ENCODE assay signal across 36 cellular contexts in the genomic region with DNA sequence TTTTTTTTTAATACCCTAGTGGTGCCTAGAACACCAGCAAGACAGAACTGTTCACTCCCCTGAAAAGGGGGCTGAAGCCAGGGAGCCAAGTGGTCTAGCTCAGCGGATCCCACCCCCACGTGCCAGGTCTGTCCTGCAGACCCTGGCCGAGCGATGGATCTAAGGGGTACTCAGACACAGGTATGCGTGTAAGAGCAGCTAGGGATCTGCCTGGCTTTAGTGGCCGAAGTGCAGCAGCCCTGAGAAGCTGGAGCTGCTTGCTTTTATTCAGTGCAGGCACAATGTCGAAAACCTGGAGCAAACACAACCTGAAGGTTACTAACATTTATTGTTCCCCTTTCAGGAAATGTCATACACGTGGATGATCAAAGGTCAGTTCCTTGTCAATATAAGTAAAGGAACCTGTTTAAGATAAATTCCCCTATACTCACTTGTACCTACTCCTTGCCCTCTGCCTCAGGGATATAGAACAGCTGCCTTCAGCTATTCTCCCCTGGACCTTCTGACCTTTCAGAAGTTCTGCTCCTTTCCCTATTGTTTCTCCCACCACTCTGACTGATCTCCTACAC.
"Had no signal": no experiment of that assay in that cellular context is flagged by ENCODE, and none has a peak within 500 bp of the region (broad histone marks: within the 10 kb centered on the region; RNA-seq: fewer than 3 reads in every experiment).

No MANE protein-coding gene starts in this region.

- H3K4me1 ChIP-seq: breast epithelium had no signal

- ATAC-seq: activated CD8-positive, alpha-beta T cell treated with anti-CD3 and anti-CD28 coated beads for 36 hours; activated naive CD4-positive, alpha-beta T cell treated with anti-CD3 and anti-CD28 coated beads, Interleukin-2, amount 50 U/mL, for 72 hours; activated T-cell treated with anti-CD3 and anti-CD28 coated beads, Interleukin-2, amount 50 U/mL, for 4 hours; activated T-cell treated with anti-CD3 and anti-CD28 coated beads, Interleukin-2, amount 50 U/mL, for 72 hours; activated T-helper 17 cell treated with anti-CD3 and anti-CD28 coated beads, Interleukin-2, amount 50 U/mL, for 72 hours; body of pancreas had no signal

- H3K27ac Mint-ChIP-seq: activated B cell treated with CpG ODN at 0.5 μM for 24 hours; activated CD4-positive, alpha-beta memory T cell treated with anti-CD3 and anti-CD28 coated beads for 36 hours; activated CD4-positive, alpha-beta T cell treated with anti-CD3 and anti-CD28 coated beads, Interleukin-2, amount 10 ng/mL, durations not matched to agents 24 days and 14 days; activated CD8-positive, alpha-beta T cell treated with anti-CD3 and anti-CD28 coated beads for 36 hours; activated naive CD4-positive, alpha-beta T cell treated with anti-CD3 and anti-CD28 coated beads for 36 hours; activated naive CD4-positive, alpha-beta T cell treated with anti-CD3 and anti-CD28 coated beads, Interleukin-2, amount 50 U/mL, for 72 hours; activated naive CD8-positive, alpha-beta T cell treated with anti-CD3 and anti-CD28 coated beads for 36 hours; activated T-cell treated with anti-CD3 and anti-CD28 coated beads, Interleukin-2, amount 50 U/mL, for 72 hours; activated T-helper 1 cell treated with anti-CD3 and anti-CD28 coated beads, Interleukin-12 subunit alpha, Interleukin-12 subunit beta, Interleukin-2, Interleukin-4 antibody, amounts not matched to agents 30 ng/mL and 10 ng/mL and 1 ng/mL, durations not matched to agents 14 hours and 24 hours and 36 hours; activated T-helper 17 cell treated with anti-CD3 and anti-CD28 coated beads, Interleukin-2, amount 50 U/mL, for 72 hours had no signal

- H3K27me3 Mint-ChIP-seq: activated B cell treated with CpG ODN at 0.5 μM for 24 hours; activated CD4-positive, alpha-beta memory T cell treated with anti-CD3 and anti-CD28 coated beads for 36 hours; activated CD4-positive, alpha-beta T cell treated with anti-CD3 and anti-CD28 coated beads, Interleukin-2, amount 10 ng/mL, durations not matched to agents 24 days and 14 days; activated CD8-positive, alpha-beta T cell treated with anti-CD3 and anti-CD28 coated beads for 36 hours; activated naive CD8-positive, alpha-beta T cell treated with anti-CD3 and anti-CD28 coated beads for 36 hours; activated T-helper 17 cell treated with anti-CD3 and anti-CD28 coated beads, Interleukin-2, amount 50 U/mL, for 72 hours had no signal

- H3K27me3 ChIP-seq: adrenal gland, body of pancreas, brain microvascular endothelial cell, breast epithelium had no signal

- H3K4me3 ChIP-seq: adrenal gland, body of pancreas, breast epithelium had no signal

- H3K36me3 ChIP-seq: adrenal gland, brain microvascular endothelial cell, breast epithelium had no signal

- H3K9me3 ChIP-seq: adrenal gland, body of pancreas, breast epithelium had no signal

- H3K4me3 Mint-ChIP-seq: activated B cell treated with CpG ODN at 0.5 μM for 24 hours; activated CD4-positive, alpha-beta memory T cell treated with anti-CD3 and anti-CD28 coated beads for 36 hours; activated CD4-positive, alpha-beta T cell treated with anti-CD3 and anti-CD28 coated beads, Interleukin-2, amount 10 ng/mL, durations not matched to agents 24 days and 14 days; activated CD8-positive, alpha-beta T cell treated with anti-CD3 and anti-CD28 coated beads for 36 hours; activated naive CD4-positive, alpha-beta T cell treated with anti-CD3 and anti-CD28 coated beads for 36 hours; activated naive CD8-positive, alpha-beta T cell treated with anti-CD3 and anti-CD28 coated beads for 36 hours; activated T-cell treated with anti-CD3 and anti-CD28 coated beads, Interleukin-2, amount 50 U/mL, for 4 hours; activated T-cell treated with anti-CD3 and anti-CD28 coated beads, Interleukin-2, amount 50 U/mL, for 72 hours; activated T-helper 1 cell treated with anti-CD3 and anti-CD28 coated beads, Interleukin-12 subunit alpha, Interleukin-12 subunit beta, Interleukin-2, Interleukin-4 antibody, amounts not matched to agents 30 ng/mL and 10 ng/mL and 1 ng/mL, durations not matched to agents 14 hours and 24 hours and 36 hours; activated T-helper 17 cell treated with anti-CD3 and anti-CD28 coated beads, Interleukin-2, amount 50 U/mL, for 72 hours; T-helper 1 cell treated with Interleukin-12 subunit alpha and Interleukin-12 subunit beta and Interleukin-4 antibody, amounts not matched to agents 30 μg/mL and 1 μg/mL, for 36 hours; T-helper 2 cell treated with Interferon-gamma antibody and Interleukin-4, amounts not matched to agents 5 μg/mL and 100 μg/mL, for 36 hours had no signal

- DNase-seq: activated B cell treated with CpG ODN at 0.5 μM for 24 hours; activated CD4-positive, alpha-beta memory T cell treated with anti-CD3 and anti-CD28 coated beads for 36 hours; activated CD4-positive, alpha-beta T cell treated with anti-CD3 and anti-CD28 coated beads for 4 hours; activated CD4-positive, alpha-beta T cell treated with anti-CD3 and anti-CD28 coated beads, Interleukin-2, amount 10 ng/mL, durations not matched to agents 24 days and 14 days; activated CD4-positive, alpha-beta T cell treated with anti-CD3 and anti-CD28 coated beads, Interleukin-2, amount 50 U/mL, for 1 hour; activated CD4-positive, alpha-beta T cell treated with anti-CD3 and anti-CD28 coated beads, Interleukin-2, amount 50 U/mL, for 4 hours; activated CD4-positive, CD25-positive, alpha-beta regulatory T cell treated with anti-CD3 and anti-CD28 coated beads, Interleukin-2, amount 50 U/mL, for 72 hours; activated CD8-positive, alpha-beta memory T cell treated with anti-CD3 and anti-CD28 coated beads, Interleukin-2, amount 50 U/mL, for 4 hours; activated CD8-positive, alpha-beta T cell treated with anti-CD3 and anti-CD28 coated beads for 36 hours; activated effector memory CD4-positive, alpha-beta T cell treated with anti-CD3 and anti-CD28 coated beads, Interleukin-2, amount 50 U/mL, for 16 hours; activated gamma-delta T cell treated with Interleukin-2 at 50 U/mL for 16 hours; activated naive CD4-positive, alpha-beta T cell; activated naive CD4-positive, alpha-beta T cell treated with anti-CD3 and anti-CD28 coated beads for 36 hours; activated naive CD4-positive, alpha-beta T cell treated with anti-CD3 and anti-CD28 coated beads, Interleukin-2, amount 50 U/mL, for 16 hours; activated naive CD8-positive, alpha-beta T cell treated with anti-CD3 and anti-CD28 coated beads for 36 hours; activated T-cell treated with anti-CD3 and anti-CD28 coated beads for 4 hours; activated T-cell treated with anti-CD3 and anti-CD28 coated beads, Interleukin-2, amount 50 U/mL, for 1 hour; activated T-cell treated with anti-CD3 and anti-CD28 coated beads, Interleukin-2, amount 50 U/mL, for 4 hours; activated T-cell treated with anti-CD3 and anti-CD28 coated beads, Interleukin-2, amount 50 U/mL, for 72 hours; adrenal gland; amniotic stem cell; aorta; body of pancreas; brain microvascular endothelial cell; central memory CD4-positive, alpha-beta T cell; SW 1271; T-helper 1 cell; T-helper 2 cell; T-helper 9 cell had no signal

- H3K27ac ChIP-seq: adrenal gland, body of pancreas, brain microvascular endothelial cell, breast epithelium, VCaP had no signal
